8 cellular contexts compared by ENCODE assay signal in the genomic region with DNA sequence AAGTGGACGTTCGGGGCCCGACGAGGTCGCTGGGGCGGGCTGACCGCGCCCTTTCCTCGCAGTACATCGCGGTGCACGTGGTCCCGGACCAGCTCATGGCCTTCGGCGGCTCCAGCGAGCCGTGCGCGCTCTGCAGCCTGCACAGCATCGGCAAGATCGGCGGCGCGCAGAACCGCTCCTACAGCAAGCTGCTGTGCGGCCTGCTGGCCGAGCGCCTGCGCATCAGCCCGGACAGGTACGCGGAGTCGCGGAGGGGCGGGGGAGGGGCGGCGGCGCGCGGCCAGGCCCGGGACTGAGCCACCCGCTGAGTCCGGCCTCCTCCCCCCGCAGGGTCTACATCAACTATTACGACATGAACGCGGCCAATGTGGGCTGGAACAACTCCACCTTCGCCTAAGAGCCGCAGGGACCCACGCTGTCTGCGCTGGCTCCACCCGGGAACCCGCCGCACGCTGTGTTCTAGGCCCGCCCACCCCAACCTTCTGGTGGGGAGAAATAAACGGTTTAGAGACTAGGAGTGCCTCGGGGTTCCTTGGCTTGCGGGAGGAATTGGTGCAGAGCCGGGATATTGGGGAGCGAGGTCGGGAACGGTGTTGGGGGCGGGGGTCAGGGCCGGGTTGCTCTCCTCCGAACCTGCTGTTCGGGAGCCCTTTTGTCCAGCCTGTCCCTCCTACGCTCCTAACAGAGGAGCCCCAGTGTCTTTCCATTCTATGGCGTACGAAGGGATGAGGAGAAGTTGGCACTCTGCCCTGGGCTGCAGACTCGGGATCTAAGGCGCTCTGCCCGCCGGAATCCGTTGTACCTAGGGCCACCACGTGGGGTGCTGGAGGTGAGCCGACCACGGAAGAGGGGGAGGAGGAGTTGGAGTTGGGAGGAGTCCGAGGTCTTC. TPM values are rescaled to one million over a fixed set of nuclear protein-coding genes. Genes with fewer than 3 reads are reported as not detected.
A peak's percentile ranks its signal among the peaks of the same experiment; 100 is the strongest.
DNase-seq lines count a peak whose midpoint lies in the region; ATAC-seq and TF ChIP-seq lines count a peak whose summit lies in the region.

No MANE protein-coding gene starts in this region.

- ATAC-seq in GM21526 (IDR thresholded peaks at IDR 0.05; ENCODE audit: low FRiP score, unreplicated experiment) (peak; percentile 17), omental fat pad (ENCODE audit: low FRiP score) (peak; percentile 59)

- no peaks in the 10 kb centered on the region for H3K9me3 ChIP-seq in SJSA1 (replicated peaks)

- H3K27me3 Mint-ChIP-seq in activated naive CD4-positive, alpha-beta T cell treated with anti-CD3 and anti-CD28 coated beads for 36 hours (ENCODE audit: low read depth) = no peaks in the 10 kb centered on the region

- H3K27me3 ChIP-seq in SJSA1 (replicated peaks) = no peaks in the 10 kb centered on the region

- peak; percentile 89 for DNase-seq in COLO829 (ENCODE audit: low spot score)
- DNase-seq in Kasumi-1 (lab: John Stamatoyannopoulos, UW) = peak; percentile 67 to 71
- DNase-seq in SJSA1 (ENCODE audit: low read depth in 1 of 2, low spot score in 2 of 2) = peak; percentile 44 to 65
- peak; percentile 84 for DNase-seq in activated naive CD4-positive, alpha-beta T cell treated with anti-CD3 and anti-CD28 coated beads for 36 hours
- DNase-seq in germinal center (ENCODE audit: low spot score) = peak; percentile 85
- peak; percentile 48 for DNase-seq in omental fat pad (ENCODE audit: low spot score)

- intact Hi-C loops in activated naive CD4-positive, alpha-beta T cell treated with anti-CD3 and anti-CD28 coated beads for 36 hours (cut with micrococcal nuclease) = loop anchor here (1.0 to 10.0 kb wide), 5 partner anchors 19 to 660 kb away; a partner anchor contains a TSS

- peak overlapping the region; percentile 95 for H3K4me3 Mint-ChIP-seq in activated naive CD4-positive, alpha-beta T cell treated with anti-CD3 and anti-CD28 coated beads for 36 hours

- CTCF ChIA-PET in activated naive CD4-positive, alpha-beta T cell treated with anti-CD3 and anti-CD28 coated beads for 36 hours (lab: Charles Lee) = interaction anchor here (0.7 to 2.5 kb wide), 13 partner anchors 8 to 116 kb away, joined by 3 to 31 read pairs (median 4); a partner anchor contains a TSS

- peak overlapping the region; percentile 57 for H3K4me3 ChIP-seq in SJSA1

- no peaks in the 10 kb centered on the region for H3K9me3 Mint-ChIP-seq in activated naive CD4-positive, alpha-beta T cell treated with anti-CD3 and anti-CD28 coated beads for 36 hours

- peaks cover 19% of the 10 kb centered on the region for H3K4me1 Mint-ChIP-seq in activated naive CD4-positive, alpha-beta T cell treated with anti-CD3 and anti-CD28 coated beads for 36 hours (ENCODE audit: low read depth)

- peaks cover 20% of the 10 kb centered on the region for H3K4me1 ChIP-seq in SJSA1 (replicated peaks)

- H3K36me3 ChIP-seq in SJSA1 = peaks cover 30% of the 10 kb centered on the region

- H3K27ac ChIP-seq in SJSA1 = peak overlapping the region; percentile 63
- peak overlapping the region; percentile 97 for H3K27ac ChIP-seq in temporal lobe (ENCODE audit: low read depth, low read length)

- peaks cover 34% of the 10 kb centered on the region for H3K36me3 Mint-ChIP-seq in activated naive CD4-positive, alpha-beta T cell treated with anti-CD3 and anti-CD28 coated beads for 36 hours (ENCODE audit: low read depth)

- no peak for TF ChIP-seq CTCF in omental fat pad (IDR thresholded peaks at IDR 0.05)

- peak overlapping the region; percentile 97 for H3K27ac Mint-ChIP-seq in activated naive CD4-positive, alpha-beta T cell treated with anti-CD3 and anti-CD28 coated beads for 36 hours

RNA-seq across cellular contexts. Expression of a gene that starts 0.8 kb away (rescaled TPM):
- 110 and 155 TPM in 2 replicates for total RNA-seq in SJSA1 (2014; rRNA removed; shearing (Covaris generic))
- 1,000 to 10,000 TPM; 1,489 to 1,512 TPM for total RNA-seq in activated naive CD4-positive, alpha-beta T cell treated with anti-CD3 and anti-CD28 coated beads for 36 hours
- total RNA-seq in omental fat pad (100 to 1,000 TPM; 136 to 255 (median 235) TPM), temporal lobe (77.7 TPM)

RNA-seq across cellular contexts. Expression of a gene that starts 37.3 kb away (rescaled TPM):
- total RNA-seq in SJSA1 (2014; rRNA removed; shearing (Covaris generic)) = 0.50 and 3.0 TPM in 2 replicates
- total RNA-seq in activated naive CD4-positive, alpha-beta T cell treated with anti-CD3 and anti-CD28 coated beads for 36 hours = 1 to 10 TPM; 6.1 to 7.5 TPM
- total RNA-seq in omental fat pad (1 to 10 TPM; 3.1 to 9.2 (median 7.5) TPM), temporal lobe (7.6 TPM)

RNA-seq across cellular contexts. Expression of a gene that starts 56.1 kb away (rescaled TPM):
- not detected in 2 replicates for total RNA-seq in SJSA1 (2014; rRNA removed; shearing (Covaris generic))
- total RNA-seq in activated naive CD4-positive, alpha-beta T cell treated with anti-CD3 and anti-CD28 coated beads for 36 hours = 1 to 10 TPM; 7.3 to 7.5 TPM
- 1 to 10 TPM in 2 of 4 donors, under 1 TPM in 2; 0.47 to 3.1 (median 1.5) TPM for total RNA-seq in omental fat pad
- total RNA-seq in temporal lobe = 0.49 TPM

Comparison
In these comparisons a context has a peak if more than half of its experiments do, and no peak if none do; other contexts are left out.
1. Peak in every context shown above with its lines: DNase-seq, ATAC-seq, H3K4me3 ChIP-seq and H3K27ac ChIP-seq.